1 cellular context compared by ENCODE assay signal in the genomic region with DNA sequence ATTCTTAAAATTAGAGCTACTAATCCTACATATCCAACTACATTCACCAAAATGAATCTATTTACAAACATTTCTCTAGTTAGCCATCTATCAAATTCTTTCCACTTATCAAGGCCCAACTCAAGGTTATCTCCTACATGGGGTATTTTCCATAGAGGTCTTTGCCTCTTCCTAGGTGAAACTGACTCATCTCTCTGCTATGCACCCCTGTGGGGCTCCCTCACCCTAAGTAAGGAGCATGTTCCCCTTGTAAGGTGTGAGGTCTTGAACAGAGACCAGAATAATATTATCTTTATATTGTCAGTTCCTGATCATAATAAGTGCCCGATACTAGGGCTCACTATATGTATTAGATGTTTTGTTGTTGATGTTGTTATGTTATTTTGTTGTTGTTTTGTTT.
TF ChIP-seq lines count a peak whose summit lies in the region.

No MANE protein-coding gene starts in this region.

TF ChIP-seq in GM23338, 12 proteins besides CTCF, POLR2A, EP300 and RAD21 (continued from another document):
- TF ChIP-seq, protein P1, sequence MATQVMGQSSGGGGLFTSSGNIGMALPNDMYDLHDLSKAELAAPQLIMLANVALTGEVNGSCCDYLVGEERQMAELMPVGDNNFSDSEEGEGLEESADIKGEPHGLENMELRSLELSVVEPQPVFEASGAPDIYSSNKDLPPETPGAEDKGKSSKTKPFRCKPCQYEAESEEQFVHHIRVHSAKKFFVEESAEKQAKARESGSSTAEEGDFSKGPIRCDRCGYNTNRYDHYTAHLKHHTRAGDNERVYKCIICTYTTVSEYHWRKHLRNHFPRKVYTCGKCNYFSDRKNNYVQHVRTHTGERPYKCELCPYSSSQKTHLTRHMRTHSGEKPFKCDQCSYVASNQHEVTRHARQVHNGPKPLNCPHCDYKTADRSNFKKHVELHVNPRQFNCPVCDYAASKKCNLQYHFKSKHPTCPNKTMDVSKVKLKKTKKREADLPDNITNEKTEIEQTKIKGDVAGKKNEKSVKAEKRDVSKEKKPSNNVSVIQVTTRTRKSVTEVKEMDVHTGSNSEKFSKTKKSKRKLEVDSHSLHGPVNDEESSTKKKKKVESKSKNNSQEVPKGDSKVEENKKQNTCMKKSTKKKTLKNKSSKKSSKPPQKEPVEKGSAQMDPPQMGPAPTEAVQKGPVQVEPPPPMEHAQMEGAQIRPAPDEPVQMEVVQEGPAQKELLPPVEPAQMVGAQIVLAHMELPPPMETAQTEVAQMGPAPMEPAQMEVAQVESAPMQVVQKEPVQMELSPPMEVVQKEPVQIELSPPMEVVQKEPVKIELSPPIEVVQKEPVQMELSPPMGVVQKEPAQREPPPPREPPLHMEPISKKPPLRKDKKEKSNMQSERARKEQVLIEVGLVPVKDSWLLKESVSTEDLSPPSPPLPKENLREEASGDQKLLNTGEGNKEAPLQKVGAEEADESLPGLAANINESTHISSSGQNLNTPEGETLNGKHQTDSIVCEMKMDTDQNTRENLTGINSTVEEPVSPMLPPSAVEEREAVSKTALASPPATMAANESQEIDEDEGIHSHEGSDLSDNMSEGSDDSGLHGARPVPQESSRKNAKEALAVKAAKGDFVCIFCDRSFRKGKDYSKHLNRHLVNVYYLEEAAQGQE (IDR thresholded peaks at IDR 0.05; ENCODE audit: unreplicated experiment) = no peak
